ENCODE assay signal across 8 cellular contexts in the genomic region with DNA sequence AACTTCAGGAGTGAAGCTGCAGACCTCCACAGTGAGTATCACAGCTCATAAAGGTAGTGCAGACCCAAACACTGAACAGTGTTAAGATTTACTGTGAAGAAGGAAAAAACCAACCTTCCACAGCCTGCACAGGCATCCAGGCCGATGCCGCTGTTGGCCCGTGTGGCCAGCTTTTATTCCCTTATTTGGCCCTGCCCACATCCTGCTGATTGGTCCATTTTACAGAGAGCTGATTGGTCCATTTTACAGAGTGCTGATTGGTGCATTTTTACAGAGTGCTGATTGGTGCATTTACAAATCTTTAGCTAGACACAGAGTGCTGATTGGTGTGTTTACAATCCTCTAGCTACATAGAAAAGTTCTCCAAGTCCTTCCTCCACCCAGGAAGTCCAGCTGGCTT. TPM values are rescaled to one million over a fixed set of nuclear protein-coding genes. Genes with fewer than 3 reads are reported as not detected.
A peak's percentile ranks its signal among the peaks of the same experiment; 100 is the strongest.
DNase-seq lines count a peak whose midpoint lies in the region; ATAC-seq and TF ChIP-seq lines count a peak whose summit lies in the region.
"Not testable (repeated sequence)": the region's sequence is repeated elsewhere in the genome, so short reads cannot be mapped to it uniquely, and the experiment has no call there.

No MANE protein-coding gene starts in this region.

- not testable (repeated sequence) for TF ChIP-seq CTCF in spleen (IDR thresholded peaks at IDR 0.05 in 8 of 11, conservative IDR thresholded peaks at IDR 0.05 in 3 of 11); testis (IDR thresholded peaks at IDR 0.05)

- WGBS in spleen, 5 donors, result 91 to 96% (median 94%) methylated on average over 3 of the region's 3 CpGs
- 72% methylated on average over 3 of the region's 3 CpGs for WGBS in testis, 2 donors

- not testable (repeated sequence) for H3K9me3 ChIP-seq in CD8-positive, alpha-beta memory T cell (ENCODE audit: low read length); spleen; testis

- H3K4me3 Mint-ChIP-seq in CD8-positive, alpha-beta memory T cell, result peak overlapping the region in 2 of 7 donors; percentile 32 to 50
- H3K4me3 Mint-ChIP-seq in T-cell, result peak overlapping the region; percentile 13 to 58 (median 53)
- H3K4me3 Mint-ChIP-seq in activated CD4-positive, alpha-beta T cell treated with anti-CD3 and anti-CD28 coated beads, Interleukin-2, amount 10 ng/mL, durations not matched to agents 24 days and 14 days, result peak overlapping the region; percentile 17
- peak overlapping the region in 2 of 5 donors; percentile 7 to 13 for H3K4me3 Mint-ChIP-seq in immature natural killer cell

- DNase-seq in CD8-positive, alpha-beta memory T cell; activated naive CD4-positive, alpha-beta T cell treated with anti-CD3 and anti-CD28 coated beads, Interleukin-2, amount 50 U/mL, for 72 hours (ENCODE audit: low spot score in 2 of 2); spleen: not testable (repeated sequence)
- DNase-seq in T-cell, result peak in 5 of 34 experiments; percentile 6 to 20 (median 13)
- peak; percentile 70 for DNase-seq in activated CD4-positive, alpha-beta T cell treated with anti-CD3 and anti-CD28 coated beads, Interleukin-2, amount 10 ng/mL, durations not matched to agents 24 days and 14 days
- DNase-seq in activated T-cell treated with anti-CD3 and anti-CD28 coated beads, Interleukin-2, amount 50 U/mL, for 48 hours, result peak; percentile 46 to 66
- peak in 2 of 3 donors; percentile 4 to 6 for DNase-seq in immature natural killer cell
- DNase-seq in testis, result peak; percentile 62

- peaks cover 47% of the 10 kb centered on the region for H3K4me1 ChIP-seq in CD8-positive, alpha-beta memory T cell (ENCODE audit: insufficient read depth, low read length)
- H3K4me1 ChIP-seq in spleen, result peaks cover 9 to 61% (median 35%) of the 10 kb centered on the region in 6 donors
- not testable (repeated sequence) for H3K4me1 ChIP-seq in testis

- intact Hi-C loops in activated CD4-positive, alpha-beta T cell treated with anti-CD3 and anti-CD28 coated beads, Interleukin-2, amount 10 ng/mL, durations not matched to agents 24 days and 14 days (cut with micrococcal nuclease); spleen (cut with DNase I; ENCODE audit: low total_unique reads); testis (cut with DNase I; ENCODE audit: low total_unique reads): not testable (repeated sequence)

- H3K27ac ChIP-seq in CD8-positive, alpha-beta memory T cell (ENCODE audit: low read depth, low read length); testis: not testable (repeated sequence)
- peak overlapping the region in 6 of 8 donors; percentile 30 to 85 (median 72) for H3K27ac ChIP-seq in spleen

- POLR2A ChIA-PET in CD8-positive, alpha-beta memory T cell (lab: Charles Lee), result interaction anchor here (0.7 to 2.4 kb wide), 3 partner anchors 16 to 33 kb away, joined by 3 to 23 read pairs (median 4); no protein-coding TSS in a partner anchor
- POLR2A ChIA-PET in T-cell (lab: Charles Lee), result interaction anchor here (0.9 to 2.4 kb wide), 3 partner anchors 30 to 32 kb away, joined by 4 to 13 read pairs (median 6); no protein-coding TSS in a partner anchor

- not testable (repeated sequence) for H3K27me3 Mint-ChIP-seq in CD8-positive, alpha-beta memory T cell; T-cell; activated CD4-positive, alpha-beta T cell treated with anti-CD3 and anti-CD28 coated beads, Interleukin-2, amount 10 ng/mL, durations not matched to agents 24 days and 14 days; immature natural killer cell (ENCODE audit: low read depth in 3 of 3)

- peaks cover 35 to 50% (median 48%) of the 10 kb centered on the region in 3 donors for H3K4me1 Mint-ChIP-seq in CD8-positive, alpha-beta memory T cell
- H3K4me1 Mint-ChIP-seq in T-cell, result peaks cover 41 to 63% (median 58%) of the 10 kb centered on the region in 3 donors
- peaks cover 41% of the 10 kb centered on the region for H3K4me1 Mint-ChIP-seq in activated CD4-positive, alpha-beta T cell treated with anti-CD3 and anti-CD28 coated beads, Interleukin-2, amount 10 ng/mL, durations not matched to agents 24 days and 14 days
- peaks cover 23 to 34% of the 10 kb centered on the region in 2 donors for H3K4me1 Mint-ChIP-seq in immature natural killer cell

- not testable (repeated sequence) for H3K36me3 Mint-ChIP-seq in CD8-positive, alpha-beta memory T cell; T-cell; activated CD4-positive, alpha-beta T cell treated with anti-CD3 and anti-CD28 coated beads, Interleukin-2, amount 10 ng/mL, durations not matched to agents 24 days and 14 days (ENCODE audit: low read depth); activated naive CD4-positive, alpha-beta T cell treated with anti-CD3 and anti-CD28 coated beads, Interleukin-2, amount 50 U/mL, for 72 hours; immature natural killer cell

- TF ChIP-seq POLR2A in spleen (IDR thresholded peaks at IDR 0.05); testis (IDR thresholded peaks at IDR 0.05): not testable (repeated sequence)

- not testable (repeated sequence) for H3K4me3 ChIP-seq in CD8-positive, alpha-beta memory T cell (ENCODE audit: low read length); spleen; testis

- not testable (repeated sequence) for H3K36me3 ChIP-seq in CD8-positive, alpha-beta memory T cell (ENCODE audit: insufficient read depth, low read length); spleen; testis (ENCODE audit: low read depth, missing control alignments)

- CTCF ChIA-PET in CD8-positive, alpha-beta memory T cell (lab: Charles Lee), result interaction anchor here (1.2 to 2.2 kb wide), 5 partner anchors 8 to 62 kb away, joined by 3 to 9 read pairs (median 3); no protein-coding TSS in a partner anchor
- CTCF ChIA-PET in T-cell (lab: Charles Lee), result interaction anchor here (0.6 to 0.7 kb wide), 2 partner anchors 21 to 32 kb away, joined by 3 read pairs; no protein-coding TSS in a partner anchor

- not testable (repeated sequence) for H3K27me3 ChIP-seq in CD8-positive, alpha-beta memory T cell (ENCODE audit: insufficient read depth, low read length, poor library complexity, severe bottlenecking); spleen (replicated peaks in 1 of 7); testis

- not testable (repeated sequence) for H3K9me3 Mint-ChIP-seq in CD8-positive, alpha-beta memory T cell; T-cell; activated CD4-positive, alpha-beta T cell treated with anti-CD3 and anti-CD28 coated beads, Interleukin-2, amount 10 ng/mL, durations not matched to agents 24 days and 14 days; activated naive CD4-positive, alpha-beta T cell treated with anti-CD3 and anti-CD28 coated beads, Interleukin-2, amount 50 U/mL, for 72 hours; immature natural killer cell

- not testable (repeated sequence) for ATAC-seq in T-cell (replicated peaks in 1 of 4)
- peak in 1 of 2 donors; percentile 11 for ATAC-seq in activated naive CD4-positive, alpha-beta T cell treated with anti-CD3 and anti-CD28 coated beads, Interleukin-2, amount 50 U/mL, for 72 hours

- H3K27ac Mint-ChIP-seq in CD8-positive, alpha-beta memory T cell, result peak overlapping the region in 5 of 8 donors; percentile 33 to 96 (median 74)
- H3K27ac Mint-ChIP-seq in T-cell (peak overlapping the region; percentile 100), immature natural killer cell (peak overlapping the region in 3 of 6 donors; percentile 12 to 39 (median 26))
- peak overlapping the region; percentile 82 for H3K27ac Mint-ChIP-seq in activated CD4-positive, alpha-beta T cell treated with anti-CD3 and anti-CD28 coated beads, Interleukin-2, amount 10 ng/mL, durations not matched to agents 24 days and 14 days
- peak overlapping the region; percentile 62 to 87 for H3K27ac Mint-ChIP-seq in activated naive CD4-positive, alpha-beta T cell treated with anti-CD3 and anti-CD28 coated beads, Interleukin-2, amount 50 U/mL, for 72 hours

RNA-seq across cellular contexts. Expression of gene CHD2, which starts 49.9 kb away (rescaled TPM):
- 100 to 1,000 TPM in 1 of 2 experiments, 10 to 100 TPM in 1; 99.0 to 109 TPM for total RNA-seq in CD8-positive, alpha-beta memory T cell
- polyA plus RNA-seq in CD8-positive, alpha-beta memory T cell, result 80.3 TPM
- total RNA-seq in T-cell (100 to 1,000 TPM; 231 to 506 (median 266) TPM), spleen (100 to 1,000 TPM; 160 to 232 (median 204) TPM), testis (100 to 1,000 TPM; 113 to 129 TPM)
- 105 and 111 TPM in 2 replicates for total RNA-seq in activated CD4-positive, alpha-beta T cell treated with anti-CD3 and anti-CD28 coated beads, Interleukin-2, amount 10 ng/mL, durations not matched to agents 24 days and 14 days
- total RNA-seq in activated naive CD4-positive, alpha-beta T cell treated with anti-CD3 and anti-CD28 coated beads, Interleukin-2, amount 50 U/mL, for 72 hours, result 100 to 1,000 TPM; 187 to 214 TPM
- polyA plus RNA-seq in immature natural killer cell (10 to 100 TPM; 24.7 to 77.7 (median 36.9) TPM), spleen (10 to 100 TPM; 37.3 to 44.0 (median 43.2) TPM), testis (ENCODE audit: insufficient read depth, low read depth, low replicate concordance) (64.5 TPM)
